30 cellular contexts compared by ENCODE assay signal in genomic region chr14:57930241-57930975, GRCh38.
A peak's percentile ranks its signal among the peaks of the same experiment; 100 is the strongest.
DNase-seq lines count a peak whose midpoint lies in the region; ATAC-seq, FAIRE-seq and TF ChIP-seq lines count a peak whose summit lies in the region.
"Had no signal": no experiment of that assay in that cellular context is flagged by ENCODE, and none has a peak within 500 bp of the region (broad histone marks: within the 10 kb centered on the region; RNA-seq: fewer than 3 reads in every experiment).

No MANE protein-coding gene starts in this region.

- H3K27me3 ChIP-seq in GM23338 (ENCODE audit: insufficient read depth) (no peaks in the 10 kb centered on the region), SJCRH30 (0 out of 2 replicates have a peak, but pooled peaks cover 4% of the 10 kb centered on the region)

- no peaks in the 10 kb centered on the region for H3K9me3 ChIP-seq in SJCRH30 (replicated peaks)
- H3K9me3 ChIP-seq: A549, HAP-1 had no signal

- H4K20me1 ChIP-seq in GM23338 (replicated peaks; ENCODE audit: insufficient read depth): no peaks in the 10 kb centered on the region

- H3K4me1 ChIP-seq in GM23338 (ENCODE audit: insufficient read depth) (no peaks in the 10 kb centered on the region), SJCRH30 (no peaks in the 10 kb centered on the region)
- H3K4me1 ChIP-seq: A549, HAP-1 had no signal

- H3K9me3 Mint-ChIP-seq in GM23338: no peaks in the 10 kb centered on the region; the same call in 2 of the 3 replicates
- H3K9me3 Mint-ChIP-seq: T-helper 1 cell treated with Interleukin-12 subunit alpha and Interleukin-12 subunit beta and Interleukin-4 antibody, amounts not matched to agents 30 μg/mL and 1 μg/mL, for 36 hours had no signal

- no peaks in the 10 kb centered on the region for H3K79me2 ChIP-seq in GM23338 (replicated peaks; ENCODE audit: insufficient read depth)

- no peak overlapping the region for H3K27ac Mint-ChIP-seq in GM23338
- H3K27ac Mint-ChIP-seq: B cell; HFFc6; T-helper 1 cell treated with Interleukin-12 subunit alpha and Interleukin-12 subunit beta and Interleukin-4 antibody, amounts not matched to agents 30 μg/mL and 1 μg/mL, for 36 hours had no signal

- H3K36me3 Mint-ChIP-seq in GM23338 (ENCODE audit: low read depth): no peaks in the 10 kb centered on the region

- H3K27ac ChIP-seq in GM23338 (ENCODE audit: low read depth) (no peak overlapping the region), SJCRH30 (no peak overlapping the region)
- H3K27ac ChIP-seq: A549, HL-60, SK-N-MC had no signal

- no peak overlapping the region for H3K4me3 ChIP-seq in GM23338
- H3K4me3 ChIP-seq in SJCRH30: no peak overlapping the region
- H3K4me3 ChIP-seq: A549, HAP-1, SK-N-MC had no signal

- DNase-seq in A172 (ENCODE audit: low spot score) (peak; percentile 20), GM23338 (ENCODE audit: low spot score) (no peak), SW 1271 (lab: John Stamatoyannopoulos, UW) (peak; percentile 51 to 63), kidney tubule cell (ENCODE audit: low spot score) (peak; percentile 97), frontal cortex (ENCODE audit: low spot score in 2 of 2) (no peak), RKO (ENCODE audit: low spot score) (no peak), Ammon's horn (ENCODE audit: low spot score) (no peak), SJCRH30 (no peak)
- DNase-seq: GOT3; HFFc6; Karpas-422; NCI-H1092 treated with DMSO at 0.1 percent for 48 hours; NCI-H1436; NCI-H187; NCI-H2081 treated with DMSO at 0.1 percent for 48 hours; NCI-H446 treated with DMSO at 0.1 percent for 48 hours; NCI-H526; NCI-H82; NK-92 treated with Interleukin-12 subunit alpha and Interleukin-12 subunit beta, amount 100 ng/mL, for 24 hours; PC-3; RPMI8226; SHP77 treated with DMSO at 0.1 percent for 48 hours had no signal

- no peak for ATAC-seq in GM23338
- ATAC-seq: A549, PC-3 had no signal

- no peak for FAIRE-seq in frontal cortex (lab: Jason Lieb, UNC)
- FAIRE-seq: A549, D721Med, G401.6 had no signal

- no peak overlapping the region for H3K4me3 Mint-ChIP-seq in GM23338
- H3K4me3 Mint-ChIP-seq: B cell; HFFc6; T-helper 1 cell treated with Interleukin-12 subunit alpha and Interleukin-12 subunit beta and Interleukin-4 antibody, amounts not matched to agents 30 μg/mL and 1 μg/mL, for 36 hours had no signal

- peaks cover 4% of the 10 kb centered on the region for H3K27me3 Mint-ChIP-seq in GM23338 (ENCODE audit: insufficient read depth, low read depth, poor library complexity)

- H3K9me2 ChIP-seq in GM23338 (ENCODE audit: insufficient read depth): peaks cover 6% of the 10 kb centered on the region; the same call in 1 of the 2 replicates

- no peaks in the 10 kb centered on the region for H3F3A ChIP-seq in GM23338 (replicated peaks; ENCODE audit: low read depth)

- H3K36me3 ChIP-seq in GM23338 (ENCODE audit: insufficient read depth) (no peaks in the 10 kb centered on the region), SJCRH30 (no peaks in the 10 kb centered on the region)
- H3K36me3 ChIP-seq: HAP-1 had no signal

- peak overlapping the region; percentile 69; the same call in 1 of the 2 replicates for H2AFZ ChIP-seq in GM23338

- H3K4me1 Mint-ChIP-seq in GM23338: peaks cover 3% of the 10 kb centered on the region; the same call in 2 of the 3 replicates

- TF ChIP-seq CTCF in GM23338 (conservative IDR thresholded peaks at IDR 0.05; ENCODE audit: low read depth in 2 of 2): no peak

- H3K4me2 ChIP-seq in GM23338: no peak overlapping the region
- H3K4me2 ChIP-seq: A549 had no signal

TF ChIP-seq in GM23338, 12 proteins besides CTCF, POLR2A, EP300 and RAD21:
- TF ChIP-seq EZH2phosphoT487 (IDR thresholded peaks at IDR 0.05; ENCODE audit: unreplicated experiment) (no peak), EZH2 (IDR thresholded peaks at IDR 0.05; ENCODE audit: low read depth, unreplicated experiment) (no peak), JUNB (IDR thresholded peaks at IDR 0.05; ENCODE audit: unreplicated experiment) (no peak), POLR2AphosphoS5 (IDR thresholded peaks at IDR 0.05; ENCODE audit: low read depth) (no peak), CREB1 (CRISPR knock-in tag; IDR thresholded peaks at IDR 0.05; ENCODE audit: low read depth) (no peak), REST (IDR thresholded peaks at IDR 0.05; ENCODE audit: unreplicated experiment) (no peak), ZNF462 (CRISPR knock-in tag; IDR thresholded peaks at IDR 0.05) (no peak), ZNF114 (CRISPR knock-in tag; IDR thresholded peaks at IDR 0.05) (no peak)

Comparison
In these comparisons a context has a peak if more than half of its experiments do, and no peak if none do; other contexts are left out.
1. DNase-seq: peak in A172 (single experiment), SW 1271 (2 of 2) and kidney tubule cell (single experiment); none in GM23338 (single experiment), frontal cortex (0 of 2), RKO (single experiment), Ammon's horn (single experiment) and SJCRH30 (0 of 2).